ENCODE assay signal across 8 cellular contexts in the genomic region with DNA sequence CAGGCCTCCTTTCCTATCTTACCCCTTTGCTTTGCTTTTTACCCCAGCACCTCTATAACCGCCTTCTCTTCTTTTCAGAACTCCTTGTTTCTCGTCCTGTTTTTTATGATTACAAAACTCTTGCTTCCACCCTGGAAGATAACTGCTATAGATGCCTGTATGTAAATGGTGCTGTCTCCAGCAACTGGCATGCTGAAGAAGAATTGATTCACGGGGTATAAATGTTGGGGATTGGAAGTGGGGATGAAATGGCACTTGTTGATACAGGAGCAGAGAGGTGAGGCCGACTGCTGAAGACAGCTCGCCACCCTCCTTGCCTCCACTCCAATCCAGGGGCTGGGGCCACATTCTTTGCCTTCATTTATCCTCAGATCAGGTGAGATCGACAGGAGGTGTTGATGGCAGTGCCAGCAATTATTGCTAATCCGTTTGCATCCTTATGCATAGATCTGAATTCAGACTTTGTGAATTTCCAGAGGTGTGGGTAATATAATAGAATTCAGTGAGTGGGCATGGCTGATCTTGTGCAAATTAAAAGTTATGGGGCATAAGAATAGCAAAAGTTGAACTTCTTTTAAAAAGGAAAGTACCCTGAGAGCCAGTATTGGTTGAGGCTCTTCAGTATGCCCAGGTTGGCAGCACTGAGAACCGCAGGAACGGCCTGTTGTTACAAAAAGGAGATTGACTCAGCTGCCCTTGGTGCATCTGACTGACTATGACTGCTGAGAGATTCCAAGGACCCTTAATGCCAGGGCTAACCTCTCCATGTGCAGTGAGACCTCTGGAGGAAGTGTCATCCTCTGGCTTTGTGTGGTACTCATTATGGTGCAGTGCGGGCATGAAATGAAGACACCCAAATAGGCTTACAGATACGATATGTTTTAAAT. TPM values are rescaled to one million over a fixed set of nuclear protein-coding genes. Genes with fewer than 3 reads are reported as not detected.
DNase-seq lines count a peak whose midpoint lies in the region; ATAC-seq and TF ChIP-seq lines count a peak whose summit lies in the region.

No MANE protein-coding gene starts in this region.

- H3K4me3 Mint-ChIP-seq in activated naive CD4-positive, alpha-beta T cell treated with anti-CD3 and anti-CD28 coated beads for 36 hours, result peak overlapping the region; percentile 100
- peak overlapping the region; percentile 96 for H3K4me3 Mint-ChIP-seq in dendritic cell treated with granulocyte-macrophage colony-stimulating factor and Interleukin-4, amounts not matched to agents 40 ng/mL and 50 ng/mL, for 4 days

- H3K4me1 Mint-ChIP-seq in activated naive CD4-positive, alpha-beta T cell treated with anti-CD3 and anti-CD28 coated beads for 36 hours (ENCODE audit: low read depth), result peaks cover 69% of the 10 kb centered on the region
- peaks cover 69% of the 10 kb centered on the region for H3K4me1 Mint-ChIP-seq in dendritic cell treated with granulocyte-macrophage colony-stimulating factor and Interleukin-4, amounts not matched to agents 40 ng/mL and 50 ng/mL, for 4 days (ENCODE audit: low read depth)

- peaks cover 28% of the 10 kb centered on the region for H3K4me1 ChIP-seq in mucosa of descending colon (ENCODE audit: low read depth)
- no peaks in the 10 kb centered on the region for H3K4me1 ChIP-seq in urinary bladder (ENCODE audit: insufficient read depth)

- peaks cover 76% of the 10 kb centered on the region for H3K36me3 Mint-ChIP-seq in activated naive CD4-positive, alpha-beta T cell treated with anti-CD3 and anti-CD28 coated beads for 36 hours (ENCODE audit: low read depth)
- peaks cover 96% of the 10 kb centered on the region for H3K36me3 Mint-ChIP-seq in dendritic cell treated with granulocyte-macrophage colony-stimulating factor and Interleukin-4, amounts not matched to agents 40 ng/mL and 50 ng/mL, for 4 days (ENCODE audit: low read depth)

- H3K4me3 ChIP-seq in mucosa of descending colon, result no peak overlapping the region
- peak overlapping the region; percentile 87 for H3K4me3 ChIP-seq in urinary bladder (ENCODE audit: low read depth, low read length)

- DNase-seq in activated naive CD4-positive, alpha-beta T cell treated with anti-CD3 and anti-CD28 coated beads for 36 hours, result peak; percentile 74
- DNase-seq in activated naive CD4-positive, alpha-beta T cell (lab: John Stamatoyannopoulos, UW), result no peak
- DNase-seq in T-helper 2 cell (peak in 3 of 5 experiments; percentile 28 to 77 (median 28)), mucosa of descending colon (peak in 2 of 3 donors; percentile 57 to 62)

- 35% methylated on average over 11 of the region's 11 CpGs for WGBS in urinary bladder

- no peak for TF ChIP-seq CTCF in mucosa of descending colon (IDR thresholded peaks at IDR 0.05)

- H3K36me3 ChIP-seq in mucosa of descending colon (ENCODE audit: low read depth) (no peaks in the 10 kb centered on the region), urinary bladder (ENCODE audit: insufficient read depth) (no peaks in the 10 kb centered on the region)

- ATAC-seq in mucosa of descending colon, result peak; percentile 4
- ATAC-seq in GM18520 (IDR thresholded peaks at IDR 0.05; ENCODE audit: unreplicated experiment), result no peak
- ATAC-seq in HG03342 (IDR thresholded peaks at IDR 0.05; ENCODE audit: unreplicated experiment), result no peak

- H3K27ac ChIP-seq in urinary bladder (ENCODE audit: low read depth), result peak overlapping the region; percentile 42

- peaks cover 7% of the 10 kb centered on the region for H3K27me3 Mint-ChIP-seq in activated naive CD4-positive, alpha-beta T cell treated with anti-CD3 and anti-CD28 coated beads for 36 hours (ENCODE audit: low read depth)
- H3K27me3 Mint-ChIP-seq in dendritic cell treated with granulocyte-macrophage colony-stimulating factor and Interleukin-4, amounts not matched to agents 40 ng/mL and 50 ng/mL, for 4 days, result no peaks in the 10 kb centered on the region

- CTCF ChIA-PET in activated naive CD4-positive, alpha-beta T cell treated with anti-CD3 and anti-CD28 coated beads for 36 hours (lab: Charles Lee), result interaction anchor here (0.9 to 16.8 kb wide), 3 partner anchors 11 to 76 kb away, joined by 3 to 359 read pairs (median 4); partner anchors contain the start of gene MALAT1

- H3K9me3 Mint-ChIP-seq in activated naive CD4-positive, alpha-beta T cell treated with anti-CD3 and anti-CD28 coated beads for 36 hours, result no peaks in the 10 kb centered on the region
- H3K9me3 Mint-ChIP-seq in dendritic cell treated with granulocyte-macrophage colony-stimulating factor and Interleukin-4, amounts not matched to agents 40 ng/mL and 50 ng/mL, for 4 days, result no peaks in the 10 kb centered on the region

- H3K9me3 ChIP-seq in mucosa of descending colon, result no peaks in the 10 kb centered on the region

- peak overlapping the region; percentile 99 for H3K27ac Mint-ChIP-seq in activated naive CD4-positive, alpha-beta T cell treated with anti-CD3 and anti-CD28 coated beads for 36 hours
- H3K27ac Mint-ChIP-seq in dendritic cell treated with granulocyte-macrophage colony-stimulating factor and Interleukin-4, amounts not matched to agents 40 ng/mL and 50 ng/mL, for 4 days, result peak overlapping the region; percentile 100

- intact Hi-C loops in activated naive CD4-positive, alpha-beta T cell treated with anti-CD3 and anti-CD28 coated beads for 36 hours (cut with micrococcal nuclease), result loop anchor here (1.0 kb wide), 1 partner anchor 9 kb away; no protein-coding TSS in a partner anchor
- intact Hi-C loops in dendritic cell treated with granulocyte-macrophage colony-stimulating factor and Interleukin-4, amounts not matched to agents 40 ng/mL and 50 ng/mL, for 4 days (cut with micrococcal nuclease), result no loop called here
- intact Hi-C loops in mucosa of descending colon (cut with DNase I, micrococcal nuclease), result loop anchor here in 1 of 2 donors (5.0 kb wide), 1 partner anchor 74 kb away; no protein-coding TSS in a partner anchor

RNA-seq across cellular contexts. Expression of gene NEAT1, which starts 5.3 kb away (rescaled TPM):
- total RNA-seq in activated naive CD4-positive, alpha-beta T cell treated with anti-CD3 and anti-CD28 coated beads for 36 hours, result 100 to 1,000 TPM; 693 to 750 TPM
- 1,000 to 10,000 TPM; 1,133 to 1,409 (median 1,237) TPM for total RNA-seq in mucosa of descending colon
- 104 TPM for total RNA-seq in urinary bladder
- 450 TPM for polyA plus RNA-seq in urinary bladder

RNA-seq across cellular contexts. Expression of gene FRMD8, which starts 41.5 kb away (rescaled TPM):
- 10 to 100 TPM; 38.2 to 40.0 TPM for total RNA-seq in activated naive CD4-positive, alpha-beta T cell treated with anti-CD3 and anti-CD28 coated beads for 36 hours
- total RNA-seq in mucosa of descending colon (10 to 100 TPM; 27.1 to 44.1 (median 42.3) TPM), urinary bladder (17.3 TPM)
- polyA plus RNA-seq in urinary bladder, result 26.3 TPM

RNA-seq across cellular contexts. Expression of gene SLC25A45, which starts 45.5 kb away (rescaled TPM):
- total RNA-seq in activated naive CD4-positive, alpha-beta T cell treated with anti-CD3 and anti-CD28 coated beads for 36 hours, result 10 to 100 TPM; 10.4 to 12.1 TPM
- total RNA-seq in mucosa of descending colon (10 to 100 TPM in 2 of 3 donors, 1 to 10 TPM in 1; 8.0 to 10.5 (median 10.1) TPM), urinary bladder (5.0 TPM)
- polyA plus RNA-seq in urinary bladder, result 4.3 TPM

Comparison
In these comparisons a context has a peak if more than half of its experiments do, and no peak if none do; other contexts are left out.
1. DNase-seq: peak in activated naive CD4-positive, alpha-beta T cell treated with anti-CD3 and anti-CD28 coated beads for 36 hours (single experiment), T-helper 2 cell (3 of 5) and mucosa of descending colon (2 of 3); none in activated naive CD4-positive, alpha-beta T cell (0 of 4).